13 cellular contexts compared by ENCODE assay signal in genomic region chr5:36494756-36495637, GRCh38.
DNase-seq lines count a peak whose midpoint lies in the region; ATAC-seq and TF ChIP-seq lines count a peak whose summit lies in the region.
"Had no signal": no experiment of that assay in that cellular context is flagged by ENCODE, and none has a peak within 500 bp of the region (broad histone marks: within the 10 kb centered on the region; RNA-seq: fewer than 3 reads in every experiment).

No MANE protein-coding gene starts in this region.

- no peak for TF ChIP-seq CTCF in fibroblast of mammary gland (conservative IDR thresholded peaks at IDR 0.05; ENCODE audit: control insufficient read depth, insufficient read depth, low read depth, low read length)
- TF ChIP-seq CTCF in left ventricle myocardium inferior (IDR thresholded peaks at IDR 0.05; ENCODE audit: borderline replicate concordance): no peak
- no peak for TF ChIP-seq CTCF in heart right ventricle (IDR thresholded peaks at IDR 0.05)

- peaks cover 3% of the 10 kb centered on the region for H3K27me3 ChIP-seq in left ventricle myocardium inferior (ENCODE audit: low read depth)
- H3K27me3 ChIP-seq in heart right ventricle: peaks cover 0 to 3% (median 0%) of the 10 kb centered on the region in 7 donors

- H3K4me1 ChIP-seq in left ventricle myocardium inferior (no peaks in the 10 kb centered on the region), heart right ventricle (peaks cover 0 to 3% (median 0%) of the 10 kb centered on the region in 9 donors)

- DNase-seq in EL: peak; percentile 47
- peak; percentile 72 for DNase-seq in T1000 (lab: John Stamatoyannopoulos, UW)
- peak; percentile 74 for DNase-seq in fibroblast of mammary gland (ENCODE audit: low read depth)
- peak; percentile 34 for DNase-seq in putamen (ENCODE audit: low spot score)
- DNase-seq in left ventricle myocardium inferior: no peak
- DNase-seq in heart right ventricle: no peak
- DNase-seq: activated CD4-positive, alpha-beta memory T cell treated with anti-CD3 and anti-CD28 coated beads for 36 hours; GDM1; glutamatergic neuron; NCI-H2227 treated with DMSO at 0.1 percent for 48 hours had no signal

- H3K4me3 ChIP-seq in fibroblast of mammary gland (ENCODE audit: control insufficient read depth, low read depth, low read length) (no peak overlapping the region), left ventricle myocardium inferior (no peak overlapping the region), heart right ventricle (no peak overlapping the region)

- ATAC-seq in GM19452 (IDR thresholded peaks at IDR 0.05; ENCODE audit: unreplicated experiment) (no peak), heart right ventricle (no peak), GM18858 (IDR thresholded peaks at IDR 0.05; ENCODE audit: unreplicated experiment) (no peak)
- ATAC-seq: left colon had no signal

- H3K36me3 ChIP-seq in left ventricle myocardium inferior: no peaks in the 10 kb centered on the region
- H3K36me3 ChIP-seq in heart right ventricle: no peaks in the 10 kb centered on the region

- 52 to 60% methylated on average over 6 of the region's 6 CpGs for WGBS in heart right ventricle, 2 donors

- H3K27ac ChIP-seq in left ventricle myocardium inferior (replicated peaks) (no peak overlapping the region), heart right ventricle (no peak overlapping the region)

- H3K9me3 ChIP-seq in left ventricle myocardium inferior (replicated peaks): no peaks in the 10 kb centered on the region
- H3K9me3 ChIP-seq in heart right ventricle: no peaks in the 10 kb centered on the region

- intact Hi-C loops in left ventricle myocardium inferior (cut with micrococcal nuclease) (no loop called here), heart right ventricle (cut with DNase I) (no loop called here)

Comparison
In these comparisons a context has a peak if more than half of its experiments do, and no peak if none do; other contexts are left out.
1. DNase-seq: peak in EL (single experiment), T1000 (single experiment), fibroblast of mammary gland (single experiment) and putamen (single experiment); none in left ventricle myocardium inferior (single experiment) and heart right ventricle (0 of 2).